Comparison of ENCODE assay signal across 1 cellular context in the genomic region with DNA sequence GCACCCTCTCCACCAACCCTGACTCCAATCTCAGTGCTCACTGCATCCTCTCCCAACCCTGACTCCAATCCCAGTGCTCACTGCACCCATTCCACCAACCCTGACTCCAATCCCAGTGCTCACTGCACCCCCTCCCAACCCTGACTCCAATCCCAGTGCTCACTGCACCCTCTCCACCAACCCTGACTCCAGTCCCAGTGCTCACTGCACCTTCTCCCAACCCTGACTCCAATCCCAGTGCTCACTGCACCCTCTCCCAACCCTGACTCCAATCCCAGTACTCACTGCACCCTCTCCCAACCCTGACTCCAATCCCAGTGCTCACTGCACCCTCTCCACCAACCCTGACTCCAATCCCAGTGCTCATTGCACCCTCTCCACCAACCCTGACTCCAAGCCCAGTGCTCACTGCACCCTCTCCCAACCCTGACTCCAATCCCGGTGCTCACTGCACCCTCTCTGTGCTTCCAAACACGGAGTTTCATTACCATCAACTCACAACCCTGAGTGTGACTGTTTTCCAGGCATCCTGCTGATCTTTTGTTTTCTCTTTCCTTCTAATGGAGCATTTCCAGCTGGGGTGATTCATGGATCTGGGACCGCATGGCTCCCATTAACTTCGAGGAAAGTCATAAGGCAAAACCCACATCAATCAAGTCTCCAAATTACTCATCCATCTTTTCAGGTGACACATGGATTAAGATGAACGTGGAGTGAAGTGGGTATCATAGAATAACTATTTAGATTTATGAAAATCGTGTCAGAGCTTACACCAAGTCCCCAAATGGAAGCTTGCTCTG.
TF ChIP-seq lines count a peak whose summit lies in the region.

No MANE protein-coding gene starts in this region.

TF ChIP-seq in GM12878, 131 proteins besides CTCF, POLR2A, EP300 and RAD21:
- peak; percentile 99; the same call in 1 of the 2 replicates for TF ChIP-seq CHD4 (IDR thresholded peaks at IDR 0.05)
- peak in 1 of 2 experiments; percentile 50; a peak in 1 of 4 replicates for TF ChIP-seq IKZF2 (IDR thresholded peaks at IDR 0.05)
- TF ChIP-seq, protein P1, sequence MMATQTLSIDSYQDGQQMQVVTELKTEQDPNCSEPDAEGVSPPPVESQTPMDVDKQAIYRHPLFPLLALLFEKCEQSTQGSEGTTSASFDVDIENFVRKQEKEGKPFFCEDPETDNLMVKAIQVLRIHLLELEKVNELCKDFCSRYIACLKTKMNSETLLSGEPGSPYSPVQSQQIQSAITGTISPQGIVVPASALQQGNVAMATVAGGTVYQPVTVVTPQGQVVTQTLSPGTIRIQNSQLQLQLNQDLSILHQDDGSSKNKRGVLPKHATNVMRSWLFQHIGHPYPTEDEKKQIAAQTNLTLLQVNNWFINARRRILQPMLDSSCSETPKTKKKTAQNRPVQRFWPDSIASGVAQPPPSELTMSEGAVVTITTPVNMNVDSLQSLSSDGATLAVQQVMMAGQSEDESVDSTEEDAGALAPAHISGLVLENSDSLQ (IDR thresholded peaks at IDR 0.05): peak; percentile 37; the same call in 1 of the 2 replicates
- 0 out of 2 replicates have a peak, but pooled peaks have one; percentile 46 for TF ChIP-seq KDM1A (IDR thresholded peaks at IDR 0.05; ENCODE audit: borderline replicate concordance)
